ENCODE assay signal across 1 cellular context in the genomic region with DNA sequence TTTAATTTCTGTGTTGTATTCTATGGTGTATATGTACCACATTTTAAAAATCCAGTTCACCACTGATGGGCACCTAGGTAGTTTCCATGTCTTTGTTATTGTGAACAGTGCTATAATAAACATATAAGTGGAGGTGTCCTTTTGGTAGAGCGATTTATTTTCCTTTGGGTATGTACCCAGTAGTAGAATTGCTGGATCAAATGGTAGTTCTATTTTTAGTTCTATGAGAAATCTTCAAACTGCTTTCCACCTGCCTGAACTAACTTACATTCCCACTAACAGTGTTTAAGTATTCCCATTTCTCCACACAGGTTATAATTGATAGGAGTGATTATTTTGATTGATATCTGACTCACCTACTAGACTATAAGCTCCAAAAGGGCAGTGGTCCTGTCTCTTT.
TF ChIP-seq lines count a peak whose summit lies in the region.

No MANE protein-coding gene starts in this region.

TF ChIP-seq in A549, 52 proteins besides CTCF, POLR2A, EP300 and RAD21 (continued from another document):
- no peak for TF ChIP-seq CBX2 (IDR thresholded peaks at IDR 0.05; ENCODE audit: borderline replicate concordance, low read depth)
- TF ChIP-seq HEYL (CRISPR knock-in tag; IDR thresholded peaks at IDR 0.05) = no peak
- TF ChIP-seq HOXB13 (CRISPR knock-in tag; IDR thresholded peaks at IDR 0.05; ENCODE audit: low read depth) = no peak
- TF ChIP-seq ZC3H11A (IDR thresholded peaks at IDR 0.05) = no peak
- no peak for TF ChIP-seq BHLHE40 (IDR thresholded peaks at IDR 0.05; ENCODE audit: low read depth, low read length)
- no peak for TF ChIP-seq RCOR1 (IDR thresholded peaks at IDR 0.05; ENCODE audit: low read depth, low read length)
- TF ChIP-seq ELK1 (IDR thresholded peaks at IDR 0.05; ENCODE audit: low read depth, low read length) = no peak
- TF ChIP-seq TFCP2L1 (CRISPR knock-in tag; IDR thresholded peaks at IDR 0.05) = no peak
- TF ChIP-seq NR3C1 (IDR thresholded peaks at IDR 0.05) = no peak
